In the genomic region with DNA sequence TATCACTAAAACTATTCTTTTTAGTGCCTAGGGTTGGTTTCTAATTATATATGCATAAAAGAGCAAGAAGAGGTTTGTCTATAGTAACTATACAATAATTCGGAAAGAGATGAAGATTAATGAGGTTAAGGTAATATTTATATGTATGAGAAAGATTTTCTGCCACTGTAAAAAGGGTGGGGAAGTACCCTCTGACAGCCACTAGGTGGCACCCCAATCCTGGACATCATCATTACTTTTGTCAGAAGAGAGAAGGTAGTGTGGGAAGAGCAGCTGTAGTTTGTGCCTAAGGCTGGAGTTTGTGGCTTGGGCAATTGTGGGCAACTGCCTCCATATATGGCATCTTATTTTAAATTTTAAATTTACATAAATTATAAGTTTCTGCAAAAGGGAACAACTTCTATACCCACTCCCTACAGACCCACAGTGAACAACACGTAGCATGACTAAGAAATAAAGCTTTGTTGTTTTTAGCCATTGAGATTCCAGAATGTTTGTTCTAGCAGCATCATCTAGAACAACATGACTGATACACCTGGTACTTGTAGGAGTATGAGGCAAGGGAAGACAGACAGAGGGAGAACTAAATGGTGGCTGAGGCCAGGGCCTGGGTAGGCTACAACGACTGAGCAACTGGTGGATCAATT, we compare ENCODE assay signal across 8 cellular contexts. TPM values are rescaled to one million over a fixed set of nuclear protein-coding genes. Genes with fewer than 3 reads are reported as not detected.
DNase-seq lines count a peak whose midpoint lies in the region; ATAC-seq and TF ChIP-seq lines count a peak whose summit lies in the region.

No MANE protein-coding gene starts in this region.

- DNase-seq in AG08395 (ENCODE audit: low spot score), result peak; percentile 79
- DNase-seq in NCI-H446 (lab: John Stamatoyannopoulos, UW), result peak; percentile 7 to 64
- peak; percentile 71 for DNase-seq in activated CD4-positive, alpha-beta T cell treated with anti-CD3 and anti-CD28 coated beads for 48 hours
- no peak for DNase-seq in coronary artery (ENCODE audit: low spot score)
- peak; percentile 41 to 88 for DNase-seq in lower leg skin (ENCODE audit: low spot score in 2 of 2)
- DNase-seq in stimulated activated CD8-positive, alpha-beta memory T cell treated with anti-CD3 and anti-CD28 coated beads, Interleukin-12 subunit alpha, Interleukin-12 subunit beta, amount 100 ng/mL, for 1 hour (ENCODE audit: low read depth), result peak; percentile 57

- intact Hi-C loops in lower leg skin (cut with DNase I; ENCODE audit: low total_unique reads), result loop anchor here (5.0 kb wide), 1 partner anchor 59 kb away; the partner anchor contains the start of gene GNPTAB

- no peak for TF ChIP-seq POLR2A in lower leg skin (IDR thresholded peaks at IDR 0.05)

- 63 to 66% methylated on average over 3 of the region's 3 CpGs for WGBS in lower leg skin, 2 donors

- TF ChIP-seq CTCF in coronary artery (IDR thresholded peaks at IDR 0.05), result peak; percentile 84
- TF ChIP-seq CTCF in lower leg skin (IDR thresholded peaks at IDR 0.05), result peak in 2 of 3 donors; percentile 14 to 68

- peak; percentile 65 for ATAC-seq in GM18858 (IDR thresholded peaks at IDR 0.05; ENCODE audit: unreplicated experiment)
- ATAC-seq in HG03175 (IDR thresholded peaks at IDR 0.05; ENCODE audit: unreplicated experiment), result peak; percentile 80

- H3K27ac ChIP-seq in coronary artery, result no peak overlapping the region

- no peak overlapping the region for H3K4me3 ChIP-seq in coronary artery
- no peak overlapping the region for H3K4me3 ChIP-seq in lower leg skin (ENCODE audit: low read depth, poor library complexity, severe bottlenecking)

RNA-seq across cellular contexts. Expression of gene SYCP3, which starts 34.4 kb away (rescaled TPM):
- total RNA-seq in lower leg skin, result under 1 TPM in 1 of 4 donors, not detected in 3; 0.58 TPM

RNA-seq across cellular contexts. Expression of gene GNPTAB, which starts 57.1 kb away (rescaled TPM):
- 10 to 100 TPM; 24.3 to 45.9 (median 32.6) TPM for total RNA-seq in lower leg skin
